Comparison of ENCODE assay signal across 8 cellular contexts in genomic region chr14:81565441-81566290, GRCh38.
DNase-seq lines count a peak whose midpoint lies in the region; ATAC-seq and TF ChIP-seq lines count a peak whose summit lies in the region.

No MANE protein-coding gene starts in this region.

- ATAC-seq in HG02610 (IDR thresholded peaks at IDR 0.05; ENCODE audit: unreplicated experiment) (peak; percentile 83), HG03095 (IDR thresholded peaks at IDR 0.05; ENCODE audit: unreplicated experiment) (no peak)

- H3K4me3 ChIP-seq in choroid plexus epithelial cell (ENCODE audit: low read depth, low read length): no peak overlapping the region

- in situ Hi-C loops in ACHN (cut with HindIII; ENCODE audit: low pct_ligation_motif_present, low pct_unique_long_range_greater_than_20kb, low sequenced_read_pairs): no loop called here

- DNase-seq in ACHN (peak; percentile 16), NCI-H2107 (lab: John Stamatoyannopoulos, UW) (peak; percentile 3), choroid plexus epithelial cell (ENCODE audit: low read depth) (peak; percentile 43), midbrain (lab: John Stamatoyannopoulos, UW) (peak; percentile 65), activated T-cell treated with anti-CD3 and anti-CD28 coated beads for 4 hours (no peak)

- TF ChIP-seq CTCF in GM12872 (IDR thresholded peaks at IDR 0.05; ENCODE audit: insufficient read depth, low read depth, low read length): peak; percentile 60
- TF ChIP-seq CTCF in choroid plexus epithelial cell (conservative IDR thresholded peaks at IDR 0.05; ENCODE audit: low read depth, low read length): peak; percentile 49
